ENCODE assay signal across 8 cellular contexts in the genomic region with DNA sequence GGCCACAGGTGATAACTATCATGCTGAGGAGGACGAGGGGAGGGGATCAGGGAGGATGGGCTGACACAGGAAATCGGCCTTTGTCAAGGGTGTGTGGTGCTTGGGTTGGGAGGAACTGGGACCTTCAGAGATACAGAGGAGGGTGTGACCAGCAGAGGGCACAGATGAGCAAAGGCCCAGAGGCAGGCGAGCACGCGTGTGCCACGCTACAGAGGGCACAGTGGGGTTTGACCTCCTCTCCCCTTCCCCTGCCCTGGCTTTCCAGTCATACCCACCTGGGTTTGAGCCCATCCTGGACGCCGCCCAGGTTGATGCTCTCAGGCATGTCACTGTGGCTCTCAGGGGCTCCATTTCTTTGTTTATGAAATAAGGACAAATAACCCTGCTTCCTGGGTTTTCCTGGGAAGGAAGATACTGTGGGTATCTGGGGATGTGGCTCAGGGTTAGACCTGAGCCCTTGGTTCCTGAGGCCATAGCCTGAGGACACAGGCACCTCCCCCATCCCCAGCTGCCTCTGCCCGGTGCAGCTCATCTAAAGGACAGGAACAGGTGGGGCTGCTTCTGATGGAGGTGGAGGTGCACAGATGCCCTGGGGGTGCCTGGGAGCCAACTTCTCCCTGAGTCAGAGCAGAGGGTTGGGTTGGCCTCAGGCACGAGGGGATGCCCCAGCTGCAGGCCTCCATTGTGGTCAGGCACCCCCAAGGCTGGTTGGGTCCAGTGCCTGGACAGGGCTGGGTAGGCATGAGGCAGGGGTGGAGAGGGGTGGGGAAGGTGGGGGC. TPM values are rescaled to one million over a fixed set of nuclear protein-coding genes. Genes with fewer than 3 reads are reported as not detected.
DNase-seq lines count a peak whose midpoint lies in the region; ATAC-seq and TF ChIP-seq lines count a peak whose summit lies in the region.

No MANE protein-coding gene starts in this region.

- H3K27ac ChIP-seq in neuronal stem cell (replicated peaks; ENCODE audit: low read length) (no peak overlapping the region), testis (no peak overlapping the region)

- no peak overlapping the region for H4K8ac ChIP-seq in neuronal stem cell (ENCODE audit: low read depth, low read length)

- H3K4me1 ChIP-seq in neuronal stem cell (ENCODE audit: control insufficient read depth in 2 of 2, insufficient read depth in 1 of 2, low read depth in 1 of 2, low read length in 2 of 2) = no peaks in the 10 kb centered on the region
- H3K4me1 ChIP-seq in testis = peaks cover 21% of the 10 kb centered on the region

- peak overlapping the region; percentile 35 for H2BK5ac ChIP-seq in neuronal stem cell (ENCODE audit: low read length)

- H3K36me3 ChIP-seq in neuronal stem cell (replicated peaks in 1 of 2; ENCODE audit: control insufficient read depth in 2 of 2, insufficient read depth in 2 of 2, low read length in 2 of 2) (no peaks in the 10 kb centered on the region), testis (ENCODE audit: low read depth, missing control alignments) (no peaks in the 10 kb centered on the region)

- no peak overlapping the region for H3K4me2 ChIP-seq in neuronal stem cell (ENCODE audit: insufficient read depth, low read length, poor library complexity, severe bottlenecking)

- intact Hi-C loops in testis (cut with DNase I; ENCODE audit: low total_unique reads) = loop anchor here (10.0 kb wide), 1 partner anchor 74 kb away; no protein-coding TSS in a partner anchor

- DNase-seq in SIG-M5 treated with dmso at 0.1 percent for 504 hours (lab: John Stamatoyannopoulos, UW; ENCODE audit: unreplicated experiment) (peak; percentile 76), SIG-M5 (lab: John Stamatoyannopoulos, UW) (no peak), OCI-M1 (lab: John Stamatoyannopoulos, UW) (peak; percentile 84), fibroblast of mammary gland (ENCODE audit: low read depth) (peak; percentile 65), neuronal stem cell (ENCODE audit: low spot score) (no peak), testis (peak; percentile 84)
- DNase-seq in activated T-cell treated with anti-CD3 and anti-CD28 coated beads, Interleukin-2, amount 50 U/mL, for 1 hour = peak; percentile 76

- peak overlapping the region; percentile 5 for H3K23ac ChIP-seq in neuronal stem cell (ENCODE audit: low read depth, low read length, poor library complexity)

- WGBS in neuronal stem cell (ENCODE audit: extremely low coverage in 2 of 2, insufficient read length in 2 of 2, insufficient replicate concordance in 1 of 2), 2 donors = no CpG with 5 or more reads among the region's 10 CpGs
- 36 to 44% methylated on average over 9 to 10 of the region's 10 CpGs for WGBS in testis, 2 donors

- H3K4me3 ChIP-seq in fibroblast of mammary gland (ENCODE audit: control insufficient read depth, low read depth, low read length) (no peak overlapping the region), neuronal stem cell (ENCODE audit: low read length in 2 of 2) (no peak overlapping the region), testis (no peak overlapping the region)

- H3K4ac ChIP-seq in neuronal stem cell (ENCODE audit: low read length) = peak overlapping the region; percentile 54

- H2BK15ac ChIP-seq in neuronal stem cell (ENCODE audit: low read length) = peak overlapping the region; percentile 19

- no peaks in the 10 kb centered on the region for H3K27me3 ChIP-seq in neuronal stem cell (ENCODE audit: control insufficient read depth in 3 of 3, insufficient read depth in 3 of 3, low read depth in 1 of 3, low read length in 3 of 3)
- no peaks in the 10 kb centered on the region for H3K27me3 ChIP-seq in testis

- H3K14ac ChIP-seq in neuronal stem cell (ENCODE audit: low read length) = peak overlapping the region; percentile 4

- H2BK12ac ChIP-seq in neuronal stem cell (ENCODE audit: low read length) = no peak overlapping the region

- H2BK120ac ChIP-seq in neuronal stem cell (ENCODE audit: low read depth, low read length) = no peak overlapping the region

- H3K9me3 ChIP-seq in neuronal stem cell (replicated peaks in 1 of 2; ENCODE audit: control insufficient read depth in 2 of 2, insufficient read depth in 1 of 2, low read depth in 1 of 2, low read length in 2 of 2) (peaks cover 0 to 3% of the 10 kb centered on the region in 2 donors), testis (no peaks in the 10 kb centered on the region)

- TF ChIP-seq POLR2A in testis (IDR thresholded peaks at IDR 0.05) = no peak

- TF ChIP-seq CTCF in fibroblast of mammary gland (conservative IDR thresholded peaks at IDR 0.05; ENCODE audit: control insufficient read depth, insufficient read depth, low read depth, low read length) (peak; percentile 84), testis (IDR thresholded peaks at IDR 0.05) (peak; percentile 50 to 72 (median 61))

- H2AFZ ChIP-seq in neuronal stem cell (ENCODE audit: low read length) = no peak overlapping the region

- peak overlapping the region; percentile 72 for H2AK5ac ChIP-seq in neuronal stem cell (ENCODE audit: low read depth, low read length)

- peaks cover 2% of the 10 kb centered on the region for H3K79me1 ChIP-seq in neuronal stem cell (ENCODE audit: low read depth, low read length)

- peak; percentile 41 for ATAC-seq in HG03060 (IDR thresholded peaks at IDR 0.05; ENCODE audit: low read depth, unreplicated experiment)

- H3K18ac ChIP-seq in neuronal stem cell (ENCODE audit: low read length) = peak overlapping the region; percentile 30

- H3K9ac ChIP-seq in neuronal stem cell (ENCODE audit: low read depth, low read length, poor library complexity) = no peak overlapping the region

- H4K91ac ChIP-seq in neuronal stem cell (ENCODE audit: low read depth, low read length, poor library complexity) = no peak overlapping the region

RNA-seq across cellular contexts. Expression of a gene that starts 51.8 kb away (rescaled TPM):
- polyA plus RNA-seq in neuronal stem cell (2013, experiment 1 of 2) = 1.4 TPM
- 1.6 TPM for polyA plus RNA-seq in neuronal stem cell (2013, experiment 2 of 2)
- 1 to 10 TPM; 4.2 to 6.1 TPM for total RNA-seq in testis
- polyA plus RNA-seq in testis (ENCODE audit: insufficient read depth, low read depth, low replicate concordance) = 18.0 TPM

Comparison
In these comparisons a context has a peak if more than half of its experiments do, and no peak if none do; other contexts are left out.
1. DNase-seq: peak in SIG-M5 treated with dmso at 0.1 percent for 504 hours (single experiment), OCI-M1 (single experiment), activated T-cell treated with anti-CD3 and anti-CD28 coated beads, Interleukin-2, amount 50 U/mL, for 1 hour (single experiment), fibroblast of mammary gland (single experiment) and testis (single experiment); none in SIG-M5 (single experiment) and neuronal stem cell (single experiment).